In genomic region chrX:115564243-115564642, GRCh38 we compare ENCODE assay signal across 17 cellular contexts. TPM values are rescaled to one million over a fixed set of nuclear protein-coding genes. Genes with fewer than 3 reads are reported as not detected.
DNase-seq lines count a peak whose midpoint lies in the region; ATAC-seq and TF ChIP-seq lines count a peak whose summit lies in the region.
"Had no signal": no experiment of that assay in that cellular context is flagged by ENCODE, and none has a peak within 500 bp of the region (broad histone marks: within the 10 kb centered on the region; RNA-seq: fewer than 3 reads in every experiment).

No MANE protein-coding gene starts in this region.

- no peak overlapping the region for H3K9ac ChIP-seq in HUES6 (ENCODE audit: low read length)
- peak overlapping the region in 1 of 5 donors; percentile 18 for H3K9ac ChIP-seq in subcutaneous abdominal adipose tissue (ENCODE audit: low read length in 5 of 5)
- no peak overlapping the region for H3K9ac ChIP-seq in endodermal cell (ENCODE audit: extremely low read depth, low read length, poor library complexity, severe bottlenecking)

- ATAC-seq in body of pancreas (peak; percentile 23), GM19351 (IDR thresholded peaks at IDR 0.05; ENCODE audit: unreplicated experiment) (no peak)
- ATAC-seq: activated CD4-positive, CD25-positive, alpha-beta regulatory T cell treated with anti-CD3 and anti-CD28 coated beads, Interleukin-2, amount 50 U/mL, for 24 hours; GM23338 had no signal

- no peak overlapping the region for H3K27ac Mint-ChIP-seq in endodermal cell
- H3K27ac Mint-ChIP-seq: CD4-positive, alpha-beta memory T cell; GM23338 had no signal

- DNase-seq in body of pancreas, result no peak
- no peak for DNase-seq in hepatocyte (ENCODE audit: low spot score)
- DNase-seq in endodermal cell, result no peak
- DNase-seq in KG1 (lab: John Stamatoyannopoulos, UW), result no peak
- no peak for DNase-seq in AG08396 (ENCODE audit: low spot score)
- DNase-seq: activated T-cell treated with anti-CD3 and anti-CD28 coated beads, Interleukin-2, amount 50 U/mL, for 1 hour; amniotic stem cell; CD4-positive, alpha-beta memory T cell; GDM1; NCI-H2171 treated with DMSO at 0.1 percent for 48 hours; spleen; SW 1271 had no signal

- H3K4me2 ChIP-seq in hepatocyte, result peak overlapping the region; percentile 83

- peaks cover 37% of the 10 kb centered on the region for H3K4me1 Mint-ChIP-seq in endodermal cell

- WGBS in body of pancreas, 2 donors, result 15 to 22% methylated on average over 2 of the region's 2 CpGs
- WGBS in hepatocyte (ENCODE audit: low lambda C conversion rate, missing lambda C conversion rate), result 74% methylated on average over 2 of the region's 2 CpGs
- 90% methylated on average over 2 of the region's 2 CpGs; no CpG with 5 or more reads in 1 of the 2 experiments for WGBS in endodermal cell (ENCODE audit: insufficient coverage in 1 of 2, insufficient read length in 1 of 2), 2 experiments

- peaks cover 18% of the 10 kb centered on the region; the same call in 1 of the 2 replicates for H3K36me3 ChIP-seq in HUES6 (ENCODE audit: control insufficient read depth, insufficient read depth, low read length)
- no peaks in the 10 kb centered on the region for H3K36me3 ChIP-seq in body of pancreas (replicated peaks in 1 of 2; ENCODE audit: insufficient read depth in 1 of 2, low read depth in 2 of 2)
- no peaks in the 10 kb centered on the region for H3K36me3 ChIP-seq in hepatocyte (replicated peaks; ENCODE audit: insufficient read depth, low read depth)
- no peaks in the 10 kb centered on the region for H3K36me3 ChIP-seq in subcutaneous abdominal adipose tissue (ENCODE audit: control insufficient read depth in 5 of 5, insufficient read depth in 5 of 5, low read length in 5 of 5)
- H3K36me3 ChIP-seq in endodermal cell (ENCODE audit: control insufficient read depth, insufficient read depth, low read length), result no peaks in the 10 kb centered on the region
- H3K36me3 ChIP-seq: spleen had no signal

- H3K27me3 ChIP-seq in HUES6 (ENCODE audit: control insufficient read depth, insufficient read depth, low read length) (peaks cover 2% of the 10 kb centered on the region; the same call in 1 of the 2 replicates), body of pancreas (no peaks in the 10 kb centered on the region), hepatocyte (no peaks in the 10 kb centered on the region), subcutaneous abdominal adipose tissue (ENCODE audit: control insufficient read depth in 5 of 5, insufficient read depth in 4 of 5, low read length in 5 of 5) (peaks cover 5 to 31% (median 21%) of the 10 kb centered on the region in 5 donors), endodermal cell (ENCODE audit: control insufficient read depth, insufficient read depth, low read length, poor library complexity, severe bottlenecking) (no peaks in the 10 kb centered on the region)

- TF ChIP-seq POLR2A in body of pancreas (IDR thresholded peaks at IDR 0.05), result no peak

- H3K9me3 ChIP-seq in HUES6 (ENCODE audit: control insufficient read depth, insufficient read depth, low read depth, low read length), result no peaks in the 10 kb centered on the region
- H3K9me3 ChIP-seq in body of pancreas, result no peaks in the 10 kb centered on the region
- H3K9me3 ChIP-seq in hepatocyte (ENCODE audit: low read depth), result no peaks in the 10 kb centered on the region
- H3K9me3 ChIP-seq in subcutaneous abdominal adipose tissue (ENCODE audit: control insufficient read depth in 5 of 5, low read length in 5 of 5), result no peaks in the 10 kb centered on the region
- no peaks in the 10 kb centered on the region for H3K9me3 ChIP-seq in endodermal cell (ENCODE audit: control insufficient read depth, low read length)
- H3K9me3 ChIP-seq: spleen had no signal

- H4K20me1 ChIP-seq in hepatocyte (ENCODE audit: insufficient read depth, poor library complexity, severe bottlenecking), result no peaks in the 10 kb centered on the region

- H3K36me3 Mint-ChIP-seq in endodermal cell (ENCODE audit: low read depth), result peaks cover 18% of the 10 kb centered on the region
- H3K36me3 Mint-ChIP-seq: CD4-positive, alpha-beta memory T cell had no signal

- no peaks in the 10 kb centered on the region for H3K27me3 Mint-ChIP-seq in endodermal cell (ENCODE audit: insufficient read depth)

- H3K9me2 ChIP-seq in hepatocyte (replicated peaks; ENCODE audit: insufficient read depth), result no peaks in the 10 kb centered on the region

- no peaks in the 10 kb centered on the region for H3K9me3 Mint-ChIP-seq in endodermal cell
- H3K9me3 Mint-ChIP-seq: CD4-positive, alpha-beta memory T cell; GM23338 had no signal

- H3K4me3 Mint-ChIP-seq in endodermal cell, result no peak overlapping the region
- H3K4me3 Mint-ChIP-seq: CD4-positive, alpha-beta memory T cell; GM23338 had no signal

- H3K4me3 ChIP-seq in HUES6 (ENCODE audit: low read depth, low read length) (peak overlapping the region; percentile 2; the same call in 1 of the 2 replicates), body of pancreas (no peak overlapping the region), hepatocyte (no peak overlapping the region), subcutaneous abdominal adipose tissue (ENCODE audit: low read depth in 1 of 5, low read length in 5 of 5) (no peak overlapping the region), endodermal cell (ENCODE audit: low read length) (no peak overlapping the region)

- no peak overlapping the region for H2AFZ ChIP-seq in hepatocyte
- H2AFZ ChIP-seq: GM23338 had no signal

- H3K27ac ChIP-seq in HUES6 (ENCODE audit: low read depth, low read length) (no peak overlapping the region), body of pancreas (peak overlapping the region in 3 of 4 donors; percentile 40 to 89 (median 49)), hepatocyte (peak overlapping the region; percentile 29), subcutaneous abdominal adipose tissue (ENCODE audit: low read depth, low read length) (peak overlapping the region; percentile 91), endodermal cell (ENCODE audit: low read depth, low read length) (no peak overlapping the region)

- peaks cover 74% of the 10 kb centered on the region for H3K79me2 ChIP-seq in hepatocyte

- TF ChIP-seq CTCF in body of pancreas (IDR thresholded peaks at IDR 0.05), result no peak
- no peak for TF ChIP-seq CTCF in hepatocyte (IDR thresholded peaks at IDR 0.05; ENCODE audit: poor library complexity)
- no peak for TF ChIP-seq CTCF in endodermal cell (conservative IDR thresholded peaks at IDR 0.05)

- intact Hi-C loops in body of pancreas (cut with DNase I), result no loop called here

- H3K4me1 ChIP-seq in HUES6 (ENCODE audit: control insufficient read depth, insufficient read depth, low read length) (peaks cover 21% of the 10 kb centered on the region), body of pancreas (peaks cover 35% of the 10 kb centered on the region), hepatocyte (ENCODE audit: insufficient read depth) (peaks cover 15% of the 10 kb centered on the region), subcutaneous abdominal adipose tissue (ENCODE audit: control insufficient read depth in 5 of 5, insufficient read depth in 5 of 5, low read length in 5 of 5) (peaks cover 0 to 34% (median 14%) of the 10 kb centered on the region in 5 donors), endodermal cell (ENCODE audit: control insufficient read depth, insufficient read depth, low read length) (no peaks in the 10 kb centered on the region)
- H3K4me1 ChIP-seq: spleen had no signal

RNA-seq across cellular contexts. Expression of gene PLS3, which starts 3.3 kb away (rescaled TPM):
- total RNA-seq in body of pancreas, result 10 to 100 TPM; 34.8 to 47.5 TPM
- 315 and 361 TPM in 2 replicates for total RNA-seq in hepatocyte
- polyA plus RNA-seq in hepatocyte, result 244 and 277 TPM in 2 replicates
- total RNA-seq in endodermal cell, result 100 to 1,000 TPM in 1 of 2 donors, 10 to 100 TPM in 1; 81.6 to 179 TPM
- polyA plus RNA-seq in endodermal cell (2013, experiment 1 of 2), result 83.8 TPM
- polyA plus RNA-seq in endodermal cell (2013, experiment 2 of 2), result 85.8 TPM

Comparison
In these comparisons a context has a peak if more than half of its experiments do, and no peak if none do; other contexts are left out.
1. H3K27ac ChIP-seq: peak in body of pancreas (3 of 4), hepatocyte (single experiment) and subcutaneous abdominal adipose tissue (single experiment); none in HUES6 (single experiment) and endodermal cell (single experiment).